Comparison of ENCODE assay signal across 11 cellular contexts in the genomic region with DNA sequence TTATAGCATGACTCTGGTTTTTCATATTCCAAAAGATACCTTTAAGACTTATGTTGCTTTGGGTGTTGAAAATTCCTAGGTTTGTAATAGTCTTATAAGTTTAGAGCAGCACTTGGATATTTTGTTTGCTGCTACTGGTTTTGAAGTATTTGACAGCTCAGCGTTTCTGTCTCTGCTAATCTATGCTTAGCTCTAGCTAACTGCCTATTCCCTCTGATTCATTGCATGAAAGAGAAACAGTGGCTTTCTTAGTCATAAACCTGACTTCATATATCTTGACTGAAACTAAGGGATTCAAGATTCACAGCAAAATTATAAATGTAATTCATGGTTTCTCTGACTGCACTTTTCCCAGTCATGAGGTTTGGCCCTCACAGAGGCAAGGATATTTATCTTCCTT. TPM values are rescaled to one million over a fixed set of nuclear protein-coding genes. Genes with fewer than 3 reads are reported as not detected.
A peak's percentile ranks its signal among the peaks of the same experiment; 100 is the strongest.
DNase-seq lines count a peak whose midpoint lies in the region; ATAC-seq, FAIRE-seq and TF ChIP-seq lines count a peak whose summit lies in the region.
"Had no signal": no experiment of that assay in that cellular context is flagged by ENCODE, and none has a peak within 500 bp of the region (broad histone marks: within the 10 kb centered on the region; RNA-seq: fewer than 3 reads in every experiment).

No MANE protein-coding gene starts in this region.

- no peak overlapping the region for H2AFZ ChIP-seq in smooth muscle cell (ENCODE audit: low read depth)

- no peaks in the 10 kb centered on the region for H3K27me3 Mint-ChIP-seq in activated CD8-positive, alpha-beta memory T cell treated with anti-CD3 and anti-CD28 coated beads, Interleukin-2, amount 10 ng/mL, durations not matched to agents 7 days and 5 days

- H3K9ac ChIP-seq in smooth muscle cell (ENCODE audit: low read depth): peak overlapping the region; percentile 76

- H3K4me1 Mint-ChIP-seq in activated CD8-positive, alpha-beta memory T cell treated with anti-CD3 and anti-CD28 coated beads, Interleukin-2, amount 10 ng/mL, durations not matched to agents 7 days and 5 days: peaks cover 34% of the 10 kb centered on the region
- H3K4me1 Mint-ChIP-seq: B cell had no signal

- no peak for FAIRE-seq in bronchial epithelial cell (lab: Jason Lieb, UNC)

- 0% methylated on average over 1 of the region's 1 CpG for WGBS in smooth muscle cell (ENCODE audit: low lambda C conversion rate)

- peak; percentile 93 for ATAC-seq in activated CD8-positive, alpha-beta memory T cell treated with anti-CD3 and anti-CD28 coated beads, Interleukin-2, amount 10 ng/mL, durations not matched to agents 7 days and 5 days
- ATAC-seq in HG03565 (IDR thresholded peaks at IDR 0.05; ENCODE audit: unreplicated experiment) (peak; percentile 83), GM21367 (IDR thresholded peaks at IDR 0.05; ENCODE audit: unreplicated experiment) (no peak)

- H3K27me3 ChIP-seq in bronchial epithelial cell (ENCODE audit: control insufficient read depth, insufficient read depth, low read length) (no peaks in the 10 kb centered on the region), smooth muscle cell (ENCODE audit: low read depth) (no peaks in the 10 kb centered on the region)
- H3K27me3 ChIP-seq: neutrophil had no signal

- H3K27ac Mint-ChIP-seq in activated CD8-positive, alpha-beta memory T cell treated with anti-CD3 and anti-CD28 coated beads, Interleukin-2, amount 10 ng/mL, durations not matched to agents 7 days and 5 days: no peak overlapping the region
- H3K27ac Mint-ChIP-seq: B cell had no signal

- TF ChIP-seq CTCF in bronchial epithelial cell (IDR thresholded peaks at IDR 0.05; ENCODE audit: insufficient read depth, low read length, severe bottlenecking): no peak
- no peak for TF ChIP-seq CTCF in smooth muscle cell (IDR thresholded peaks at IDR 0.05; ENCODE audit: borderline replicate concordance, insufficient read depth, poor library complexity, severe bottlenecking)

- DNase-seq in activated CD8-positive, alpha-beta memory T cell treated with anti-CD3 and anti-CD28 coated beads, Interleukin-2, amount 10 ng/mL, durations not matched to agents 7 days and 5 days: no peak
- no peak for DNase-seq in activated CD8-positive, alpha-beta memory T cell treated with anti-CD3 and anti-CD28 coated beads, Interleukin-2, amount 50 U/mL, for 4 hours
- DNase-seq in bronchial epithelial cell (ENCODE audit: low read depth): peak; percentile 96
- no peak for DNase-seq in smooth muscle cell (lab: John Stamatoyannopoulos, UW; ENCODE audit: unreplicated experiment)
- no peak for DNase-seq in NCI-H2081 treated with DMSO at 0.1 percent for 48 hours (lab: John Stamatoyannopoulos, UW)
- DNase-seq in SHP77 treated with DMSO at 0.1 percent for 48 hours (lab: John Stamatoyannopoulos, UW): no peak
- DNase-seq: activated CD8-positive, alpha-beta memory T cell treated with anti-CD3 and anti-CD28 coated beads, Interleukin-2, amount 50 U/mL, for 48 hours had no signal

- peak overlapping the region; percentile 78 for H3K4me2 ChIP-seq in smooth muscle cell

- H3K36me3 ChIP-seq in bronchial epithelial cell (ENCODE audit: control insufficient read depth, insufficient read depth, low read length) (no peaks in the 10 kb centered on the region), smooth muscle cell (ENCODE audit: low read depth) (no peaks in the 10 kb centered on the region)
- H3K36me3 ChIP-seq: neutrophil had no signal

- peaks cover 14% of the 10 kb centered on the region for H3F3A ChIP-seq in smooth muscle cell (ENCODE audit: low read depth)

- H3K9me3 ChIP-seq in smooth muscle cell (replicated peaks; ENCODE audit: low read depth): no peaks in the 10 kb centered on the region
- H3K9me3 ChIP-seq: neutrophil had no signal

- CTCF ChIA-PET in activated CD8-positive, alpha-beta memory T cell treated with anti-CD3 and anti-CD28 coated beads, Interleukin-2, amount 10 ng/mL, durations not matched to agents 7 days and 5 days (lab: Charles Lee): interaction anchor here (2.0 kb wide), 1 partner anchor 9 kb away, joined by 10 read pairs; no protein-coding TSS in a partner anchor

- peaks cover 6% of the 10 kb centered on the region for H3K4me1 ChIP-seq in smooth muscle cell (ENCODE audit: low read depth)

- H4K20me1 ChIP-seq in smooth muscle cell (ENCODE audit: low read depth): no peaks in the 10 kb centered on the region

- H3K4me3 ChIP-seq in bronchial epithelial cell (ENCODE audit: low read depth, low read length) (no peak overlapping the region), smooth muscle cell (no peak overlapping the region)

- no peak overlapping the region for H3K4me3 Mint-ChIP-seq in activated CD8-positive, alpha-beta memory T cell treated with anti-CD3 and anti-CD28 coated beads, Interleukin-2, amount 10 ng/mL, durations not matched to agents 7 days and 5 days
- H3K4me3 Mint-ChIP-seq: B cell had no signal

- H3K36me3 Mint-ChIP-seq in activated CD8-positive, alpha-beta memory T cell treated with anti-CD3 and anti-CD28 coated beads, Interleukin-2, amount 10 ng/mL, durations not matched to agents 7 days and 5 days: peaks cover 3% of the 10 kb centered on the region

- H3K79me2 ChIP-seq in smooth muscle cell (ENCODE audit: low read depth): no peaks in the 10 kb centered on the region

- no peaks in the 10 kb centered on the region for H3K9me3 Mint-ChIP-seq in activated CD8-positive, alpha-beta memory T cell treated with anti-CD3 and anti-CD28 coated beads, Interleukin-2, amount 10 ng/mL, durations not matched to agents 7 days and 5 days (ENCODE audit: low read depth)

- H3K27ac ChIP-seq in smooth muscle cell (ENCODE audit: low read depth): peak overlapping the region; percentile 97
- H3K27ac ChIP-seq: neutrophil had no signal

RNA-seq across cellular contexts. Expression of gene ANXA1, which starts 35.6 kb away (rescaled TPM):
- 100 to 1,000 TPM; 135 to 177 TPM for total RNA-seq in activated CD8-positive, alpha-beta memory T cell treated with anti-CD3 and anti-CD28 coated beads, Interleukin-2, amount 10 ng/mL, durations not matched to agents 7 days and 5 days
- total RNA-seq in bronchial epithelial cell: 1,561 and 3,061 TPM in 2 replicates
- total RNA-seq in smooth muscle cell: 897 and 967 TPM in 2 replicates
- polyA plus RNA-seq in smooth muscle cell: 266 and 573 TPM in 2 replicates
